ENCODE assay signal across 15 cellular contexts in genomic region chr9:126637002-126637849, GRCh38. TPM values are rescaled to one million over a fixed set of nuclear protein-coding genes. Genes with fewer than 3 reads are reported as not detected.
DNase-seq lines count a peak whose midpoint lies in the region; ATAC-seq, FAIRE-seq and TF ChIP-seq lines count a peak whose summit lies in the region.
"Had no signal": no experiment of that assay in that cellular context is flagged by ENCODE, and none has a peak within 500 bp of the region (broad histone marks: within the 10 kb centered on the region; RNA-seq: fewer than 3 reads in every experiment).

No MANE protein-coding gene starts in this region.

- H3K4me3 ChIP-seq in mammary epithelial cell (replicated peaks in 1 of 3; ENCODE audit: insufficient read depth in 1 of 3, low read depth in 2 of 3, low read length in 3 of 3) (no peak overlapping the region), upper lobe of right lung (no peak overlapping the region), hepatocyte (no peak overlapping the region), aorta (ENCODE audit: low read length in 2 of 2) (no peak overlapping the region), pancreas (no peak overlapping the region)
- H3K4me3 ChIP-seq: PC-9, skin epidermis had no signal

- H4K20me1 ChIP-seq in mammary epithelial cell (ENCODE audit: insufficient read depth, low read length) (no peaks in the 10 kb centered on the region), hepatocyte (ENCODE audit: insufficient read depth, poor library complexity, severe bottlenecking) (no peaks in the 10 kb centered on the region)

- no peaks in the 10 kb centered on the region for H3K4me1 Mint-ChIP-seq in MCF 10A (ENCODE audit: insufficient read depth, unreplicated experiment)
- peaks cover 26% of the 10 kb centered on the region for H3K4me1 Mint-ChIP-seq in WTC11

- no peaks in the 10 kb centered on the region for H3K27me3 ChIP-seq in mammary epithelial cell (ENCODE audit: insufficient read depth, low read length)
- H3K27me3 ChIP-seq in upper lobe of right lung = peaks cover 56% of the 10 kb centered on the region
- H3K27me3 ChIP-seq in hepatocyte = peaks cover 89% of the 10 kb centered on the region
- no peaks in the 10 kb centered on the region for H3K27me3 ChIP-seq in aorta (ENCODE audit: control insufficient read depth in 1 of 2, insufficient read depth in 2 of 2, low read length in 1 of 2)
- no peaks in the 10 kb centered on the region for H3K27me3 ChIP-seq in pancreas

- DNase-seq in mammary epithelial cell (peak; percentile 35), MCF 10A (ENCODE audit: unreplicated experiment) (no peak), WTC11 (ENCODE audit: low spot score) (no peak), left kidney (ENCODE audit: low read depth, low spot score) (peak; percentile 44), upper lobe of right lung (no peak), hepatocyte (ENCODE audit: low spot score) (no peak), aorta (no peak), pancreas (no peak)
- DNase-seq: activated T-cell treated with anti-CD3 and anti-CD28 coated beads, Interleukin-2, amount 50 U/mL, for 4 hours; NCI-H226; PC-9 had no signal

- TF ChIP-seq CTCF in mammary epithelial cell (conservative IDR thresholded peaks at IDR 0.05 in 1 of 2, IDR thresholded peaks at IDR 0.05 in 1 of 2; ENCODE audit: extremely low read depth in 1 of 2, insufficient read depth in 1 of 2, low read depth in 1 of 2, low read length in 2 of 2) = no peak
- no peak for TF ChIP-seq CTCF in MCF 10A (IDR thresholded peaks at IDR 0.05; ENCODE audit: unreplicated experiment)
- TF ChIP-seq CTCF in WTC11 (IDR thresholded peaks at IDR 0.05) = no peak
- TF ChIP-seq CTCF in upper lobe of right lung (IDR thresholded peaks at IDR 0.05) = no peak
- TF ChIP-seq CTCF in hepatocyte (IDR thresholded peaks at IDR 0.05; ENCODE audit: poor library complexity) = no peak
- no peak for TF ChIP-seq CTCF in pancreas (IDR thresholded peaks at IDR 0.05)

- H3K36me3 ChIP-seq in mammary epithelial cell (ENCODE audit: insufficient read depth, low read length) (no peaks in the 10 kb centered on the region), upper lobe of right lung (no peaks in the 10 kb centered on the region), hepatocyte (replicated peaks; ENCODE audit: insufficient read depth, low read depth) (no peaks in the 10 kb centered on the region), aorta (ENCODE audit: control insufficient read depth in 1 of 2, insufficient read depth in 2 of 2, low read length in 1 of 2) (no peaks in the 10 kb centered on the region), pancreas (no peaks in the 10 kb centered on the region)

- BruUV-seq in mammary epithelial cell (replicated peaks; lab: Mats Ljungman, UMichigan) = no TSS peak
- BruUV-seq in MCF 10A (replicated peaks; lab: Mats Ljungman, UMichigan) = no TSS peak

- no peak for FAIRE-seq in pancreas (lab: Jason Lieb, UNC)

- H3K9me3 ChIP-seq in mammary epithelial cell (replicated peaks; ENCODE audit: insufficient read depth, low read length) = no peaks in the 10 kb centered on the region
- no peaks in the 10 kb centered on the region for H3K9me3 ChIP-seq in upper lobe of right lung
- no peaks in the 10 kb centered on the region for H3K9me3 ChIP-seq in hepatocyte (ENCODE audit: low read depth)
- H3K9me3 ChIP-seq in aorta (ENCODE audit: control insufficient read depth, low read length) = no peaks in the 10 kb centered on the region
- no peaks in the 10 kb centered on the region for H3K9me3 ChIP-seq in pancreas

- H3K4me3 Mint-ChIP-seq in MCF 10A (ENCODE audit: unreplicated experiment) (no peak overlapping the region), WTC11 (peak overlapping the region; percentile 31; the same call in 1 of the 2 replicates)
- H3K4me3 Mint-ChIP-seq: activated T-cell treated with anti-CD3 and anti-CD28 coated beads, Interleukin-2, amount 50 U/mL, for 4 hours had no signal

- peaks cover 4% of the 10 kb centered on the region for H3K27me3 Mint-ChIP-seq in MCF 10A (ENCODE audit: insufficient read depth, unreplicated experiment)
- H3K27me3 Mint-ChIP-seq in WTC11 (ENCODE audit: low read depth) = peaks cover 98% of the 10 kb centered on the region

- POLR2A ChIA-PET in MCF 10A (lab: Yijun Ruan, JAX) = no interaction called here
- POLR2A ChIA-PET in WTC11 (lab: Charles Lee) = no interaction called here

- H3K79me2 ChIP-seq in mammary epithelial cell (ENCODE audit: insufficient read depth, low read length) = peaks cover 57% of the 10 kb centered on the region
- no peaks in the 10 kb centered on the region for H3K79me2 ChIP-seq in hepatocyte

- dilution Hi-C loops in mammary epithelial cell (cut with HindIII; ENCODE audit: low sequenced_read_pairs) = no loop called here

- ATAC-seq in WTC11 (no peak), upper lobe of right lung (peak; percentile 5), aorta (ENCODE audit: low FRiP score) (no peak), pancreas (no peak)

- no peaks in the 10 kb centered on the region for H3K36me3 Mint-ChIP-seq in MCF 10A (ENCODE audit: insufficient read depth, unreplicated experiment)
- no peaks in the 10 kb centered on the region for H3K36me3 Mint-ChIP-seq in WTC11

- H3K4me2 ChIP-seq in mammary epithelial cell (ENCODE audit: insufficient read depth, low read depth, low read length) = no peak overlapping the region
- H3K4me2 ChIP-seq in hepatocyte = no peak overlapping the region
- H3K4me2 ChIP-seq: PC-9 had no signal

- no peak overlapping the region for H3K9ac ChIP-seq in mammary epithelial cell (ENCODE audit: insufficient read depth, low read length)

- H3K4me1 ChIP-seq in mammary epithelial cell (ENCODE audit: insufficient read depth, low read length) (peaks cover 47% of the 10 kb centered on the region), upper lobe of right lung (peaks cover 3% of the 10 kb centered on the region), hepatocyte (ENCODE audit: insufficient read depth) (peaks cover 6% of the 10 kb centered on the region), aorta (ENCODE audit: control insufficient read depth in 1 of 2, insufficient read depth in 2 of 2, low read length in 2 of 2) (no peaks in the 10 kb centered on the region), pancreas (peaks cover 0 to under 1% (median 0%) of the 10 kb centered on the region in 3 donors)

- H3K9me3 Mint-ChIP-seq in MCF 10A (ENCODE audit: unreplicated experiment) = no peaks in the 10 kb centered on the region
- H3K9me3 Mint-ChIP-seq in WTC11 = no peaks in the 10 kb centered on the region
- H3K9me3 Mint-ChIP-seq: activated T-cell treated with anti-CD3 and anti-CD28 coated beads, Interleukin-2, amount 50 U/mL, for 4 hours had no signal

- H3K27ac ChIP-seq in mammary epithelial cell (ENCODE audit: insufficient read depth, low read depth, low read length) (no peak overlapping the region), upper lobe of right lung (no peak overlapping the region), hepatocyte (no peak overlapping the region), aorta (ENCODE audit: low read depth in 1 of 2, low read length in 2 of 2) (no peak overlapping the region), pancreas (no peak overlapping the region)
- H3K27ac ChIP-seq: dorsolateral prefrontal cortex, PC-9, skin epidermis, VCaP had no signal

- no peak overlapping the region for H3K27ac Mint-ChIP-seq in MCF 10A (ENCODE audit: low read depth, unreplicated experiment)
- H3K27ac Mint-ChIP-seq in WTC11 = no peak overlapping the region

- H3K9me2 ChIP-seq in hepatocyte (replicated peaks; ENCODE audit: insufficient read depth) = no peaks in the 10 kb centered on the region

- H2AFZ ChIP-seq in mammary epithelial cell (ENCODE audit: low read depth, low read length) (no peak overlapping the region), hepatocyte (no peak overlapping the region)
- H2AFZ ChIP-seq: PC-9 had no signal

- 69% methylated on average over 9 of the region's 18 CpGs for WGBS in mammary epithelial cell (ENCODE audit: low coverage, missing lambda C conversion rate)
- 70% methylated on average over 14 of the region's 18 CpGs for WGBS in hepatocyte (ENCODE audit: low lambda C conversion rate, missing lambda C conversion rate)
- WGBS in aorta, 2 donors = 64 to 78% methylated on average over 16 to 18 of the region's 18 CpGs
- WGBS in pancreas, 2 donors = 44 to 55% methylated on average over 16 to 18 of the region's 18 CpGs

- in situ Hi-C loops in mammary epithelial cell (cut with MboI; ENCODE audit: low sequenced_read_pairs in 2 of 2) = no loop called here

- CTCF ChIA-PET in mammary epithelial cell (lab: Charles Lee; ENCODE audit: low non-redundant PET) (no interaction called here), MCF 10A (lab: Yijun Ruan, JAX) (interaction anchor here (0.9 kb wide), 1 partner anchor 53 kb away, joined by 3 read pairs; no protein-coding TSS in a partner anchor), WTC11 (lab: Charles Lee) (interaction anchor here (0.8 to 8.8 kb wide), 7 partner anchors 15 to 69 kb away, joined by 3 to 83 read pairs (median 14); no protein-coding TSS in a partner anchor)

- intact Hi-C loops in mammary epithelial cell (cut with micrococcal nuclease) = no loop called here
- intact Hi-C loops in MCF 10A (cut with micrococcal nuclease) = no loop called here
- intact Hi-C loops in upper lobe of right lung (cut with DNase I) = no loop called here
- intact Hi-C loops in aorta (cut with DNase I) = no loop called here
- intact Hi-C loops in pancreas (cut with DNase I) = no loop called here

TF ChIP-seq in WTC11, 78 proteins besides CTCF, POLR2A, EP300 and RAD21:
- TF ChIP-seq HMGA2 (CRISPR knock-in tag; IDR thresholded peaks at IDR 0.05) = no peak
- TF ChIP-seq FOXP4 (CRISPR knock-in tag; IDR thresholded peaks at IDR 0.05) = 0 out of 2 replicates have a peak, but pooled peaks have one; percentile 13

RNA-seq across cellular contexts. Expression of gene LMX1B, which starts 23.5 kb away (rescaled TPM):
- total RNA-seq in mammary epithelial cell = 10 to 100 TPM; 11.2 to 19.2 TPM
- polyA plus RNA-seq in mammary epithelial cell = 5.3 TPM
- polyA minus RNA-seq in mammary epithelial cell = 9.3 TPM
- 3.4 and 3.9 TPM in 2 replicates for total RNA-seq in MCF 10A (2022)
- total RNA-seq in WTC11 (2021) = 4.6 to 12.4 TPM (median 5.1 TPM) in 3 replicates
- total RNA-seq in upper lobe of right lung = 0.14 TPM
- total RNA-seq in hepatocyte = 0.24 TPM in 1 of 2 replicates, not detected in the other
- 0.13 and 0.16 TPM in 2 replicates for polyA plus RNA-seq in hepatocyte
- 1 to 10 TPM in 1 of 2 donors, under 1 TPM in 1; 0.32 to 1.6 TPM for total RNA-seq in aorta
- not detected for polyA plus RNA-seq in aorta
- 1 to 10 TPM in 1 of 6 donors, under 1 TPM in 5; 0.14 to 1.2 (median 0.62) TPM for total RNA-seq in pancreas
- polyA plus RNA-seq in pancreas = under 1 TPM; 0.05 to 0.30 TPM
- total RNA-seq: activated T-cell treated with anti-CD3 and anti-CD28 coated beads, Interleukin-2, amount 50 U/mL, for 4 hours; lung microvascular endothelial cell; PC-9 had no signal

Comparison
In these comparisons a context has a peak if more than half of its experiments do, and no peak if none do; other contexts are left out.
1. DNase-seq: peak in mammary epithelial cell (single experiment) and left kidney (single experiment); none in MCF 10A (single experiment), WTC11 (single experiment), upper lobe of right lung (single experiment), hepatocyte (single experiment), aorta (0 of 2) and pancreas (0 of 6).